8 cellular contexts compared by ENCODE assay signal in genomic region chr21:29073222-29074006, GRCh38. TPM values are rescaled to one million over a fixed set of nuclear protein-coding genes. Genes with fewer than 3 reads are reported as not detected.
A peak's percentile ranks its signal among the peaks of the same experiment; 100 is the strongest.
DNase-seq lines count a peak whose midpoint lies in the region; ATAC-seq, FAIRE-seq and TF ChIP-seq lines count a peak whose summit lies in the region.

TSS of gene CCT8 (minus strand) at chr21:29073648. CDS start at chr21:29073590, 58 bp downstream.

- CTCF ChIA-PET in IMR-90 (lab: Yijun Ruan, JAX) (interaction anchor here (0.6 kb wide), 2 partner anchors 113 to 243 kb away, joined by 4 read pairs; no protein-coding TSS in a partner anchor), endothelial cell of umbilical vein (lab: Charles Lee) (interaction anchor here (0.8 to 2.0 kb wide), 4 partner anchors 13 to 299 kb away, joined by 3 to 7 read pairs (median 3); partner anchors contain the start of gene USP16)

- peak; percentile 97 for FAIRE-seq in endothelial cell of umbilical vein (lab: Jason Lieb, UNC)

- peak within 1 kb of the TSS; percentile 85 for H3K4ac ChIP-seq in IMR-90 (ENCODE audit: low read depth, low read length)

- intact Hi-C loops in IMR-90 (cut with micrococcal nuclease) (no loop called here), endothelial cell of umbilical vein (cut with micrococcal nuclease) (loop anchor here (1.0 to 5.0 kb wide), 6 partner anchors 49 to 436 kb away; partner anchors contain the start of genes BACH1, LTN1 and USP16)

- peak within 1 kb of the TSS; percentile 62; the same call in 1 of the 3 replicates for H2BK15ac ChIP-seq in IMR-90 (ENCODE audit: low read depth, low read length)

- peak; percentile 100 for DNase-seq in DMS 273 (lab: John Stamatoyannopoulos, UW; ENCODE audit: unreplicated experiment)
- DNase-seq in IMR-90, result peak; percentile 100
- peak; percentile 99 for DNase-seq in OCI-M1 (lab: John Stamatoyannopoulos, UW)
- peak; percentile 97 for DNase-seq in activated T-cell treated with anti-CD3 and anti-CD28 coated beads for 24 hours (ENCODE audit: low read depth)
- peak; percentile 99 for DNase-seq in endothelial cell of umbilical vein (ENCODE audit: low read depth, low spot score)
- peak; percentile 99 for DNase-seq in midbrain (lab: John Stamatoyannopoulos, UW)
- DNase-seq in stimulated activated CD8-positive, alpha-beta memory T cell treated with anti-CD3 and anti-CD28 coated beads, Interleukin-2, amount 100 ng/mL, for 1 hour (ENCODE audit: low read depth in 2 of 2), result peak; percentile 93 to 97

- TF ChIP-seq POLR2A in IMR-90 (IDR thresholded peaks at IDR 0.05; ENCODE audit: low read depth, low read length) (peak; percentile 96), endothelial cell of umbilical vein (IDR thresholded peaks at IDR 0.05; ENCODE audit: low read depth, low read length) (peak; percentile 96)

- H3K79me2 ChIP-seq in endothelial cell of umbilical vein (ENCODE audit: control insufficient read depth, insufficient read depth, low read length), result peaks cover 49% of the 10 kb centered on the region

- dilution Hi-C loops in IMR-90 (cut with HindIII; ENCODE audit: low sequenced_read_pairs, unreplicated experiment), result no loop called here
- dilution Hi-C loops in endothelial cell of umbilical vein (cut with MboI; ENCODE audit: extremely low pct_ligation_motif_present, low sequenced_read_pairs), result no loop called here

- peak within 1 kb of the TSS; percentile 81 to 98 for H4K8ac ChIP-seq in IMR-90 (ENCODE audit: low read depth in 2 of 2, low read length in 2 of 2)

- H3K79me1 ChIP-seq in IMR-90 (ENCODE audit: low read depth in 1 of 2, low read length in 2 of 2), result peaks cover 0 to 16% of the 10 kb centered on the region in 2 experiments; a peak in 2 of 4 replicates

- H4K91ac ChIP-seq in IMR-90 (ENCODE audit: insufficient read depth, low read depth, low read length), result peak within 1 kb of the TSS; percentile 85

- H2AFZ ChIP-seq in IMR-90 (replicated peaks; ENCODE audit: low read length, poor library complexity), result peak within 1 kb of the TSS; percentile 94
- peak within 1 kb of the TSS; percentile 58 for H2AFZ ChIP-seq in endothelial cell of umbilical vein (ENCODE audit: low read depth, low read length)

- no peak for TF ChIP-seq RAD21 in IMR-90 (IDR thresholded peaks at IDR 0.05; ENCODE audit: low read length)

- H3K14ac ChIP-seq in IMR-90 (replicated peaks; ENCODE audit: low read depth, low read length), result peak within 1 kb of the TSS; percentile 92

- H4K20me1 ChIP-seq in IMR-90 (ENCODE audit: insufficient read depth, low read length), result peaks cover 27% of the 10 kb centered on the region
- H4K20me1 ChIP-seq in endothelial cell of umbilical vein (replicated peaks; ENCODE audit: control insufficient read depth, extremely low read depth, insufficient read depth, low read length), result peaks cover 18% of the 10 kb centered on the region

- WGBS in IMR-90 (ENCODE audit: extremely low coverage in 2 of 2, insufficient read length in 1 of 2), 2 experiments, result 1% methylated on average over 37 of the region's 62 CpGs; no CpG with 5 or more reads in 1 of the 2 experiments

- H3K9me1 ChIP-seq in IMR-90 (ENCODE audit: insufficient read depth, low read length) (peaks cover 9% of the 10 kb centered on the region), endothelial cell of umbilical vein (replicated peaks; ENCODE audit: control insufficient read depth, extremely low read depth, insufficient read depth, low read length) (no peaks in the 10 kb centered on the region)

- H3K4me1 ChIP-seq in IMR-90 (ENCODE audit: control insufficient read depth, insufficient read depth, low read length) (peaks cover 9% of the 10 kb centered on the region), endothelial cell of umbilical vein (ENCODE audit: control insufficient read depth, extremely low read depth, insufficient read depth, low read length) (peaks cover 24% of the 10 kb centered on the region)

- peak within 1 kb of the TSS; percentile 74 for H3K4me3 ChIP-seq in IMR-90 (ENCODE audit: insufficient read depth, low read depth, low read length)
- peak within 1 kb of the TSS; percentile 35 to 100 (median 95) for H3K4me3 ChIP-seq in endothelial cell of umbilical vein (replicated peaks in 1 of 3; ENCODE audit: insufficient read depth in 1 of 3, low read depth in 1 of 3, low read length in 3 of 3)

- H3K23ac ChIP-seq in IMR-90 (ENCODE audit: low read depth, low read length), result peak within 1 kb of the TSS; percentile 89

- peak; percentile 89 for ATAC-seq in GM21528 (IDR thresholded peaks at IDR 0.05; ENCODE audit: low FRiP score, unreplicated experiment)
- ATAC-seq in IMR-90 (ENCODE audit: low read depth), result peak; percentile 92

- H2BK20ac ChIP-seq in IMR-90 (ENCODE audit: low read depth, low read length), result peak within 1 kb of the TSS; percentile 63

- H2AK5ac ChIP-seq in IMR-90 (ENCODE audit: low read depth, low read length), result peak within 1 kb of the TSS; percentile 84

- peak within 1 kb of the TSS; percentile 95 for H2AK9ac ChIP-seq in IMR-90 (replicated peaks; ENCODE audit: low read depth, low read length, poor library complexity)

- in situ Hi-C loops in IMR-90 (cut with MboI; ENCODE audit: low sequenced_read_pairs), result no loop called here

- peak within 1 kb of the TSS; percentile 39 for H3K18ac ChIP-seq in IMR-90 (ENCODE audit: low read depth, low read length)

- peak within 1 kb of the TSS; percentile 79 for H2BK5ac ChIP-seq in IMR-90 (ENCODE audit: low read depth, low read length, poor library complexity, severe bottlenecking)

- H3K9me3 ChIP-seq in IMR-90 (ENCODE audit: control insufficient read depth, insufficient read depth, low read length), result no peaks in the 10 kb centered on the region
- no peaks in the 10 kb centered on the region for H3K9me3 ChIP-seq in endothelial cell of umbilical vein (replicated peaks; ENCODE audit: control insufficient read depth, insufficient read depth, low read length)

- no peaks in the 10 kb centered on the region; the same call in 1 of the 2 replicates for H3K36me3 ChIP-seq in IMR-90 (ENCODE audit: control insufficient read depth, insufficient read depth, low read length)
- H3K36me3 ChIP-seq in endothelial cell of umbilical vein (ENCODE audit: control insufficient read depth in 2 of 2, extremely low read depth in 1 of 2, insufficient read depth in 2 of 2, low read length in 2 of 2), result peaks cover 0 to 5% of the 10 kb centered on the region in 2 experiments

- H3K9ac ChIP-seq in IMR-90 (ENCODE audit: low read depth, low read length), result peak within 1 kb of the TSS; percentile 91
- peak within 1 kb of the TSS; percentile 94 for H3K9ac ChIP-seq in endothelial cell of umbilical vein (replicated peaks; ENCODE audit: extremely low read depth, insufficient read depth, low read length)

- H2BK120ac ChIP-seq in IMR-90 (ENCODE audit: low read depth, low read length), result peak within 1 kb of the TSS; percentile 63

- TF ChIP-seq CTCF in IMR-90 (conservative IDR thresholded peaks at IDR 0.05; ENCODE audit: low read depth, low read length), result no peak
- TF ChIP-seq CTCF in endothelial cell of umbilical vein (IDR thresholded peaks at IDR 0.05; ENCODE audit: extremely low read depth in 1 of 2, insufficient read depth in 1 of 2, low read depth in 1 of 2, low read length in 2 of 2), result no peak

- peak within 1 kb of the TSS; percentile 86 for H3K27ac ChIP-seq in IMR-90 (ENCODE audit: insufficient read depth, low read length)
- peak within 1 kb of the TSS; percentile 68 for H3K27ac ChIP-seq in endothelial cell of umbilical vein (ENCODE audit: insufficient read depth, low read depth, low read length)

- H3K4me2 ChIP-seq in IMR-90 (ENCODE audit: low read depth, low read length) (peak within 1 kb of the TSS; percentile 94), endothelial cell of umbilical vein (ENCODE audit: insufficient read depth, low read length) (peak within 1 kb of the TSS; percentile 100)

- peak within 1 kb of the TSS; percentile 90 for H3K56ac ChIP-seq in IMR-90 (ENCODE audit: extremely low read depth, insufficient read depth, low read length)

- POLR2A ChIA-PET in IMR-90 (lab: Charles Lee; ENCODE audit: unreplicated experiment) (interaction anchor here (1.0 kb wide), 1 partner anchor 49 kb away, joined by 4 read pairs; the partner anchor contains the start of gene USP16), endothelial cell of umbilical vein (lab: Charles Lee) (interaction anchor here (0.6 to 1.5 kb wide), 4 partner anchors 35 to 192 kb away, joined by 3 to 4 read pairs (median 3); no protein-coding TSS in a partner anchor)

- no peaks in the 10 kb centered on the region for H3K27me3 ChIP-seq in IMR-90 (ENCODE audit: control insufficient read depth, insufficient read depth, low read length)
- no peaks in the 10 kb centered on the region for H3K27me3 ChIP-seq in endothelial cell of umbilical vein (ENCODE audit: control insufficient read depth in 2 of 2, insufficient read depth in 2 of 2, low read length in 2 of 2)

- peak within 1 kb of the TSS; percentile 83 for H4K5ac ChIP-seq in IMR-90 (ENCODE audit: low read depth, low read length)

- TSS peak; percentile 77 for BruUV-seq in IMR-90 (replicated peaks; lab: Mats Ljungman, UMichigan)
- TSS peak; percentile 63 for BruUV-seq in endothelial cell of umbilical vein (replicated peaks; lab: Mats Ljungman, UMichigan)

TF ChIP-seq in endothelial cell of umbilical vein, 7 proteins besides CTCF, POLR2A, EP300 and RAD21:
- TF ChIP-seq MAX (IDR thresholded peaks at IDR 0.05; ENCODE audit: insufficient read depth, insufficient read length) (peak; percentile 82), EZH2 (IDR thresholded peaks at IDR 0.05; ENCODE audit: borderline replicate concordance, low read depth, low read length, severe bottlenecking) (no peak), POLR2AphosphoS5 (IDR thresholded peaks at IDR 0.05; ENCODE audit: insufficient read depth, low read depth, low read length) (peak; percentile 94), MYC (IDR thresholded peaks at IDR 0.05; ENCODE audit: low read depth, low read length) (no peak), JUN (IDR thresholded peaks at IDR 0.05; ENCODE audit: borderline replicate concordance, insufficient read depth, insufficient read length, low read depth) (no peak)

RNA-seq across cellular contexts. Expression of gene CCT8, which starts in this region (rescaled TPM):
- total RNA-seq in IMR-90 (2012; rRNA removed) (192 and 286 TPM in 2 replicates), endothelial cell of umbilical vein (212 and 213 TPM in 2 replicates)
- polyA plus RNA-seq in IMR-90 (2012; rRNA removed) (147 and 172 TPM in 2 replicates), endothelial cell of umbilical vein (65.1 and 102 TPM in 2 replicates)
- polyA plus RNA-seq in IMR-90 (2012; cell fraction: cytosol; rRNA removed), result 19.9 and 42.9 TPM in 2 replicates
- 9.3 and 70.2 TPM in 2 replicates for polyA plus RNA-seq in IMR-90 (2012; cell fraction: nucleus; rRNA removed; ENCODE audit: low replicate concordance)
- 146 and 166 TPM in 2 replicates for polyA plus RNA-seq in endothelial cell of umbilical vein (2011; cell fraction: cytosol; rRNA removed)
- polyA plus RNA-seq in endothelial cell of umbilical vein (2011; cell fraction: nucleus; rRNA removed), result 109 and 142 TPM in 2 replicates
- 279 and 365 TPM in 2 replicates for polyA plus RNA-seq in endothelial cell of umbilical vein (2012)
- 76.1 and 89.5 TPM in 2 replicates for polyA minus RNA-seq in endothelial cell of umbilical vein
- polyA minus RNA-seq in endothelial cell of umbilical vein (2011; cell fraction: cytosol; rRNA and poly(A)+ RNA removed), result 145 TPM
- polyA minus RNA-seq in endothelial cell of umbilical vein (2011; cell fraction: nucleus; rRNA and poly(A)+ RNA removed), result 52.2 and 62.6 TPM in 2 replicates

Comparison
In these comparisons a context has a peak if more than half of its experiments do, and no peak if none do; other contexts are left out.
1. Peak in every context shown above with its lines: DNase-seq, ATAC-seq, H3K4me3 ChIP-seq and H3K27ac ChIP-seq.